In genomic region chr12:132561784-132562156, GRCh38 we compare ENCODE assay signal across 9 cellular contexts. TPM values are rescaled to one million over a fixed set of nuclear protein-coding genes. Genes with fewer than 3 reads are reported as not detected.
DNase-seq lines count a peak whose midpoint lies in the region; ATAC-seq, FAIRE-seq and TF ChIP-seq lines count a peak whose summit lies in the region.
"Had no signal": no experiment of that assay in that cellular context is flagged by ENCODE, and none has a peak within 500 bp of the region (broad histone marks: within the 10 kb centered on the region; RNA-seq: fewer than 3 reads in every experiment).

No MANE protein-coding gene starts in this region.

- H3K36me3 ChIP-seq in IMR-90 (ENCODE audit: control insufficient read depth, insufficient read depth, low read length) (peaks cover 6% of the 10 kb centered on the region; the same call in 1 of the 2 replicates), GM12878 (ENCODE audit: control insufficient read depth in 2 of 2, insufficient read depth in 2 of 2, low read length in 1 of 2) (no peaks in the 10 kb centered on the region), neural progenitor cell (no peaks in the 10 kb centered on the region)
- no peaks in the 10 kb centered on the region for H3K36me3 ChIP-seq in CD4-positive, alpha-beta memory T cell (ENCODE audit: insufficient read depth, low read length)
- H3K36me3 ChIP-seq: ovary had no signal

- BruUV-seq in IMR-90 (replicated peaks; lab: Mats Ljungman, UMichigan) (no TSS peak), GM12878 (replicated peaks; lab: Mats Ljungman, UMichigan) (no TSS peak)

- H3K4me2 ChIP-seq in IMR-90 (ENCODE audit: low read depth, low read length) (no peak overlapping the region), GM12878 (ENCODE audit: control insufficient read depth, insufficient read depth) (no peak overlapping the region; the same call in 1 of the 2 replicates), neural progenitor cell (peak overlapping the region; percentile 93)

- TF ChIP-seq POLR2A in IMR-90 (IDR thresholded peaks at IDR 0.05; ENCODE audit: low read depth, low read length): no peak
- 0 out of 2 replicates have a peak, but pooled peaks have one; percentile 7 for TF ChIP-seq POLR2A in GM12878 (IDR thresholded peaks at IDR 0.05; ENCODE audit: low read depth, low read length)

- H4K8ac ChIP-seq in IMR-90 (ENCODE audit: low read depth in 2 of 2, low read length in 2 of 2): no peak overlapping the region

- FAIRE-seq in GM12878 (lab: Jason Lieb, UNC): no peak

- no peak overlapping the region for H3K4me3 Mint-ChIP-seq in neural progenitor cell
- H3K4me3 Mint-ChIP-seq in CD4-positive, alpha-beta memory T cell: no peak overlapping the region

- POLR2A ChIA-PET in IMR-90 (lab: Charles Lee; ENCODE audit: unreplicated experiment) (no interaction called here), GM12878 (lab: Charles Lee) (no interaction called here)
- POLR2A ChIA-PET in CD4-positive, alpha-beta memory T cell (lab: Charles Lee; ENCODE audit: partially characterized antibody): interaction anchor here (1.3 kb wide), 1 partner anchor 147 kb away, joined by 3 read pairs; no protein-coding TSS in a partner anchor

- H3K27ac ChIP-seq in IMR-90 (ENCODE audit: insufficient read depth, low read length) (no peak overlapping the region), GM12878 (ENCODE audit: control insufficient read depth, insufficient read depth) (no peak overlapping the region), neural progenitor cell (no peak overlapping the region)
- no peak overlapping the region for H3K27ac ChIP-seq in CD4-positive, alpha-beta memory T cell (ENCODE audit: low read depth, low read length)
- H3K27ac ChIP-seq: ovary had no signal

- H2BK20ac ChIP-seq in IMR-90 (ENCODE audit: low read depth, low read length): no peak overlapping the region

- no peaks in the 10 kb centered on the region for H3K79me2 ChIP-seq in GM12878 (ENCODE audit: control insufficient read depth, insufficient read depth, low read length)
- H3K79me2 ChIP-seq in neural progenitor cell (ENCODE audit: low read depth): peaks cover 40% of the 10 kb centered on the region

- H3K4ac ChIP-seq in IMR-90 (ENCODE audit: low read depth, low read length): no peak overlapping the region

- no peak for TF ChIP-seq EP300 in GM12878 (IDR thresholded peaks at IDR 0.05; ENCODE audit: borderline replicate concordance in 1 of 2, control insufficient read depth in 1 of 2, low read depth in 2 of 2, low read length in 2 of 2)

- H3K56ac ChIP-seq in IMR-90 (ENCODE audit: extremely low read depth, insufficient read depth, low read length): no peak overlapping the region

- H2AK5ac ChIP-seq in IMR-90 (ENCODE audit: low read depth, low read length): no peak overlapping the region

- H3K27ac Mint-ChIP-seq in neural progenitor cell: no peak overlapping the region
- H3K27ac Mint-ChIP-seq in CD4-positive, alpha-beta memory T cell: peak overlapping the region in 1 of 7 donors; percentile 59

- peaks cover 11% of the 10 kb centered on the region for H3K36me3 Mint-ChIP-seq in neural progenitor cell
- peaks cover 0 to 16% of the 10 kb centered on the region in 2 donors for H3K36me3 Mint-ChIP-seq in CD4-positive, alpha-beta memory T cell

- no peaks in the 10 kb centered on the region for H3K27me3 ChIP-seq in IMR-90 (ENCODE audit: control insufficient read depth, insufficient read depth, low read length)
- H3K27me3 ChIP-seq in GM12878 (replicated peaks in 1 of 2; ENCODE audit: control insufficient read depth in 2 of 2, insufficient read depth in 2 of 2, low read length in 1 of 2): no peaks in the 10 kb centered on the region; a peak in 1 of 4 replicates
- peaks cover 29% of the 10 kb centered on the region for H3K27me3 ChIP-seq in neural progenitor cell
- H3K27me3 ChIP-seq in CD4-positive, alpha-beta memory T cell (ENCODE audit: insufficient read depth, low read length): no peaks in the 10 kb centered on the region
- H3K27me3 ChIP-seq: ovary had no signal

- H3F3A ChIP-seq in neural progenitor cell (ENCODE audit: low read depth): peaks cover 22% of the 10 kb centered on the region

- dilution Hi-C loops in IMR-90 (cut with HindIII; ENCODE audit: low sequenced_read_pairs, unreplicated experiment): no loop called here

- TF ChIP-seq CTCF in IMR-90 (conservative IDR thresholded peaks at IDR 0.05; ENCODE audit: low read depth, low read length) (peak; percentile 45), GM12878 (IDR thresholded peaks at IDR 0.05 in 2 of 3, conservative IDR thresholded peaks at IDR 0.05 in 1 of 3; ENCODE audit: control insufficient read depth in 2 of 3, extremely low read depth in 1 of 3, insufficient read depth in 1 of 3, low read depth in 3 of 3, low read length in 3 of 3) (peak; percentile 25 to 53 (median 45); a peak in 3 of 6 replicates), neural progenitor cell (IDR thresholded peaks at IDR 0.05) (peak; percentile 50)

- no peak overlapping the region for H2AFZ ChIP-seq in IMR-90 (replicated peaks; ENCODE audit: low read length, poor library complexity)
- no peak overlapping the region for H2AFZ ChIP-seq in GM12878 (ENCODE audit: control insufficient read depth, low read depth, low read length)
- no peak overlapping the region for H2AFZ ChIP-seq in neural progenitor cell (replicated peaks)

- 30% methylated on average over 2 of the region's 8 CpGs; no CpG with 5 or more reads in 1 of the 2 experiments for whole genome bisulfite sequencing in IMR-90 (ENCODE audit: extremely low coverage in 2 of 2, insufficient read length in 1 of 2), 2 experiments
- WGBS in GM12878 (ENCODE audit: insufficient coverage, insufficient replicate concordance, low lambda C conversion rate, missing lambda C conversion rate): 45% methylated on average over 8 of the region's 8 CpGs

- CTCF ChIA-PET in IMR-90 (lab: Yijun Ruan, JAX): interaction anchor here (0.7 kb wide), 1 partner anchor 48 kb away, joined by 3 read pairs; no protein-coding TSS in a partner anchor
- CTCF ChIA-PET in GM12878 (lab: Yijun Ruan, JAX): interaction anchor here (0.8 to 2.6 kb wide), 7 partner anchors 12 to 147 kb away, joined by 3 to 19 read pairs (median 4); no protein-coding TSS in a partner anchor
- CTCF ChIA-PET in CD4-positive, alpha-beta memory T cell (lab: Charles Lee; ENCODE audit: partially characterized antibody): interaction anchor here (0.8 to 1.6 kb wide), 8 partner anchors 8 to 453 kb away, joined by 3 to 10 read pairs (median 3); no protein-coding TSS in a partner anchor

- H3K9me1 ChIP-seq in IMR-90 (ENCODE audit: insufficient read depth, low read length): peaks cover 8% of the 10 kb centered on the region

- peaks cover 23% of the 10 kb centered on the region for H4K20me1 ChIP-seq in IMR-90 (ENCODE audit: insufficient read depth, low read length)
- H4K20me1 ChIP-seq in GM12878 (ENCODE audit: control insufficient read depth, insufficient read depth): no peaks in the 10 kb centered on the region
- H4K20me1 ChIP-seq in neural progenitor cell (ENCODE audit: low read depth): peaks cover 63% of the 10 kb centered on the region

- in situ Hi-C loops in IMR-90 (cut with MboI; ENCODE audit: low sequenced_read_pairs): no loop called here
- in situ Hi-C loops in GM12878 (cut with MboI): no loop called here

- peaks cover 21% of the 10 kb centered on the region for H3K4me1 Mint-ChIP-seq in neural progenitor cell
- H3K4me1 Mint-ChIP-seq in CD4-positive, alpha-beta memory T cell: peaks cover 8 to 32% (median 15%) of the 10 kb centered on the region in 4 donors

- intact Hi-C loops in IMR-90 (cut with micrococcal nuclease) (loop anchor here (1.0 to 5.0 kb wide), 3 partner anchors 51 to 146 kb away; partner anchors contain the start of genes FBRSL1 and LRCOL1), GM12878 (cut with micrococcal nuclease; ENCODE audit: unreplicated experiment) (loop anchor here (1.0 to 5.0 kb wide), 2 partner anchors 146 to 409 kb away; no protein-coding TSS in a partner anchor)
- intact Hi-C loops in CD4-positive, alpha-beta memory T cell (cut with micrococcal nuclease): loop anchor here (1.0 kb wide), 1 partner anchor 71 kb away; the partner anchor contains the start of gene FBRSL1

- H2AK9ac ChIP-seq in IMR-90 (replicated peaks; ENCODE audit: low read depth, low read length, poor library complexity): no peak overlapping the region

- no peak overlapping the region for H2BK15ac ChIP-seq in IMR-90 (ENCODE audit: low read depth, low read length)

- ATAC-seq in IMR-90 (ENCODE audit: low read depth) (no peak), GM12878 (peak; percentile 70), HG03460 (IDR thresholded peaks at IDR 0.05; ENCODE audit: unreplicated experiment) (no peak)

- H3K9me3 ChIP-seq in IMR-90 (ENCODE audit: control insufficient read depth, insufficient read depth, low read length): no peaks in the 10 kb centered on the region
- no peaks in the 10 kb centered on the region for H3K9me3 ChIP-seq in GM12878 (replicated peaks; ENCODE audit: control insufficient read depth, insufficient read depth, low read length)
- H3K9me3 ChIP-seq in neural progenitor cell (ENCODE audit: low read depth): no peaks in the 10 kb centered on the region
- no peaks in the 10 kb centered on the region for H3K9me3 ChIP-seq in CD4-positive, alpha-beta memory T cell (ENCODE audit: control insufficient read depth in 1 of 2, low read length in 2 of 2)
- H3K9me3 ChIP-seq: ovary had no signal

- no peak overlapping the region for H3K4me3 ChIP-seq in IMR-90 (ENCODE audit: insufficient read depth, low read depth, low read length)
- 0 out of 2 replicates have a peak overlapping the region, but pooled peaks have one; percentile 67 for H3K4me3 ChIP-seq in GM12878
- no peak overlapping the region for H3K4me3 ChIP-seq in neural progenitor cell
- no peak overlapping the region for H3K4me3 ChIP-seq in CD4-positive, alpha-beta memory T cell (ENCODE audit: low read length in 2 of 2)
- H3K4me3 ChIP-seq: ovary had no signal

- RAD21 ChIA-PET in GM12878 (lab: Charles Lee; ENCODE audit: unreplicated experiment): interaction anchor here (1.2 kb wide), 2 partner anchors 147 to 408 kb away, joined by 6 to 16 read pairs; no protein-coding TSS in a partner anchor

- H2BK5ac ChIP-seq in IMR-90 (ENCODE audit: low read depth, low read length, poor library complexity, severe bottlenecking): no peak overlapping the region

- peaks cover 2% of the 10 kb centered on the region for H3K27me3 Mint-ChIP-seq in neural progenitor cell (ENCODE audit: insufficient read depth, low read depth)
- peaks cover 0 to 2% of the 10 kb centered on the region in 2 donors for H3K27me3 Mint-ChIP-seq in CD4-positive, alpha-beta memory T cell

- no peak overlapping the region for H3K23ac ChIP-seq in IMR-90 (ENCODE audit: low read depth, low read length)

- DNase-seq in NCI-H2227 (lab: John Stamatoyannopoulos, UW; ENCODE audit: unreplicated experiment) (peak; percentile 55), NCI-H2227 treated with DMSO at 0.1 percent for 48 hours (lab: John Stamatoyannopoulos, UW) (no peak), IMR-90 (no peak), GM12878 (ENCODE audit: low read depth, low spot score) (no peak), neural progenitor cell (ENCODE audit: low spot score) (peak; percentile 74), ureter (ENCODE audit: low spot score) (no peak)
- no peak for DNase-seq in CD4-positive, alpha-beta memory T cell

- H3K9ac ChIP-seq in IMR-90 (ENCODE audit: low read depth, low read length) (no peak overlapping the region), GM12878 (ENCODE audit: control insufficient read depth, insufficient read depth, low read length) (no peak overlapping the region), neural progenitor cell (no peak overlapping the region)

- no peak overlapping the region for H4K91ac ChIP-seq in IMR-90 (ENCODE audit: insufficient read depth, low read depth, low read length)

- TF ChIP-seq RAD21 in IMR-90 (IDR thresholded peaks at IDR 0.05; ENCODE audit: low read length): 0 out of 2 replicates have a peak, but pooled peaks have one; percentile 22
- peak; percentile 36; the same call in 1 of the 2 replicates for TF ChIP-seq RAD21 in GM12878 (IDR thresholded peaks at IDR 0.05; ENCODE audit: insufficient read depth, low read depth, low read length)

- H4K5ac ChIP-seq in IMR-90 (ENCODE audit: low read depth, low read length): no peak overlapping the region

- H3K9me3 Mint-ChIP-seq in neural progenitor cell: no peaks in the 10 kb centered on the region
- no peaks in the 10 kb centered on the region for H3K9me3 Mint-ChIP-seq in CD4-positive, alpha-beta memory T cell

- H3K4me1 ChIP-seq in IMR-90 (ENCODE audit: control insufficient read depth, insufficient read depth, low read length) (no peaks in the 10 kb centered on the region; the same call in 1 of the 2 replicates), GM12878 (ENCODE audit: control insufficient read depth, insufficient read depth, low read length) (peaks cover 6% of the 10 kb centered on the region; the same call in 1 of the 2 replicates), neural progenitor cell (peaks cover 9% of the 10 kb centered on the region)
- H3K4me1 ChIP-seq in CD4-positive, alpha-beta memory T cell (ENCODE audit: insufficient read depth, low read length): peaks cover 24% of the 10 kb centered on the region

- no peak overlapping the region for H3K14ac ChIP-seq in IMR-90 (replicated peaks; ENCODE audit: low read depth, low read length)

- peaks cover 9 to 16% of the 10 kb centered on the region in 2 experiments for H3K79me1 ChIP-seq in IMR-90 (ENCODE audit: low read depth in 1 of 2, low read length in 2 of 2)

- SMC1A ChIA-PET in GM12878 (lab: Charles Lee; ENCODE audit: uncharacterized antibody, unreplicated experiment): interaction anchor here (1.3 kb wide), 1 partner anchor 147 kb away, joined by 8 read pairs; no protein-coding TSS in a partner anchor

- no peak overlapping the region for H3K18ac ChIP-seq in IMR-90 (ENCODE audit: low read depth, low read length)

- no peak overlapping the region for H2BK120ac ChIP-seq in IMR-90 (ENCODE audit: low read depth, low read length)

RNA-seq across cellular contexts. Expression of gene LRCOL1, which starts 48.6 kb away (rescaled TPM):
- total RNA-seq in IMR-90 (2012; rRNA removed) (0.28 TPM in 1 of 2 replicates, not detected in the other), GM12878 (2014; rRNA removed) (not detected in 2 replicates), GM12878 (2014; rRNA removed; fragmentation: Illumina TruSeq; extraction: Trizol) (not detected in 2 replicates), GM12878 (2021) (not detected in 2 replicates), neural progenitor cell (ENCODE audit: low replicate concordance) (0.34 TPM in 1 of 2 replicates, not detected in the other), ureter (not detected)
- polyA plus RNA-seq in IMR-90 (2012; rRNA removed) (0.90 and 1.0 TPM in 2 replicates), GM12878 (2011; rRNA removed) (not detected in 2 replicates), GM12878 (2014; fragmentation: Illumina TruSeq; extraction: Trizol) (not detected in 2 replicates), GM12878 (2014; fragmentation: Nextera tagmentation; extraction: Ambion mirVana) (not detected), GM12878 (2014; rRNA removed) (not detected in 2 replicates), GM12878 (2016; fragmentation: Nextera tagmentation; extraction: Ambion mirVana) (not detected)
- polyA plus RNA-seq in IMR-90 (2012; cell fraction: cytosol; rRNA removed): 0.25 and 0.70 TPM in 2 replicates
- 4.5 and 8.7 TPM in 2 replicates for polyA plus RNA-seq in IMR-90 (2012; cell fraction: nucleus; rRNA removed; ENCODE audit: low replicate concordance)
- not detected in 2 replicates for total RNA-seq in GM12878 (2013; cell fraction: nucleolus; rRNA removed)
- not detected for polyA plus RNA-seq in GM12878 (2011; ENCODE audit: low read depth)
- polyA plus RNA-seq in GM12878 (2011; cell fraction: cytosol; rRNA removed): not detected in 2 replicates
- polyA plus RNA-seq in GM12878 (2011; cell fraction: nucleus; rRNA removed): 0.27 TPM in 1 of 2 replicates, not detected in the other
- polyA plus RNA-seq in GM12878 (2012): not detected in 2 replicates
- not detected in 2 replicates for polyA minus RNA-seq in GM12878 (2011; rRNA and poly(A)+ RNA removed)
- not detected in 2 replicates for polyA minus RNA-seq in GM12878 (2011; cell fraction: cytosol; rRNA and poly(A)+ RNA removed)
- polyA minus RNA-seq in GM12878 (2011; cell fraction: nucleus; rRNA and poly(A)+ RNA removed): not detected in 2 replicates
- total RNA-seq in CD4-positive, alpha-beta memory T cell: not detected
- polyA plus RNA-seq in CD4-positive, alpha-beta memory T cell: not detected

RNA-seq across cellular contexts. Expression of gene P2RX2, which starts 56.8 kb away (rescaled TPM):
- total RNA-seq in IMR-90 (2012; rRNA removed): not detected in 2 replicates
- not detected in 2 replicates for polyA plus RNA-seq in IMR-90 (2012; rRNA removed)
- polyA plus RNA-seq in IMR-90 (2012; cell fraction: cytosol; rRNA removed): not detected in 2 replicates
- polyA plus RNA-seq in IMR-90 (2012; cell fraction: nucleus; rRNA removed; ENCODE audit: low replicate concordance): not detected in 2 replicates
- total RNA-seq in GM12878 (2013; cell fraction: nucleolus; rRNA removed): not detected in 2 replicates
- not detected in 2 replicates for total RNA-seq in GM12878 (2014; rRNA removed)
- total RNA-seq in GM12878 (2014; rRNA removed; fragmentation: Illumina TruSeq; extraction: Trizol): not detected in 2 replicates
- total RNA-seq in GM12878 (2021): not detected in 2 replicates
- not detected for polyA plus RNA-seq in GM12878 (2011; ENCODE audit: low read depth)
- polyA plus RNA-seq in GM12878 (2011; rRNA removed): not detected in 2 replicates
- polyA plus RNA-seq in GM12878 (2011; cell fraction: cytosol; rRNA removed): not detected in 2 replicates
- not detected in 2 replicates for polyA plus RNA-seq in GM12878 (2011; cell fraction: nucleus; rRNA removed)
- polyA plus RNA-seq in GM12878 (2012): not detected in 2 replicates
- not detected in 2 replicates for polyA plus RNA-seq in GM12878 (2014; fragmentation: Illumina TruSeq; extraction: Trizol)
- polyA plus RNA-seq in GM12878 (2014; fragmentation: Nextera tagmentation; extraction: Ambion mirVana): not detected
- not detected in 2 replicates for polyA plus RNA-seq in GM12878 (2014; rRNA removed)
- not detected for polyA plus RNA-seq in GM12878 (2016; fragmentation: Nextera tagmentation; extraction: Ambion mirVana)
- not detected in 2 replicates for polyA minus RNA-seq in GM12878 (2011; rRNA and poly(A)+ RNA removed)
- polyA minus RNA-seq in GM12878 (2011; cell fraction: cytosol; rRNA and poly(A)+ RNA removed): not detected in 2 replicates
- polyA minus RNA-seq in GM12878 (2011; cell fraction: nucleus; rRNA and poly(A)+ RNA removed): not detected in 2 replicates
- total RNA-seq in neural progenitor cell (ENCODE audit: low replicate concordance): 0.15 TPM in 1 of 2 replicates, not detected in the other
- total RNA-seq in CD4-positive, alpha-beta memory T cell: not detected
- not detected for polyA plus RNA-seq in CD4-positive, alpha-beta memory T cell
- total RNA-seq in ureter: 0.36 TPM

Comparison
In these comparisons a context has a peak if more than half of its experiments do, and no peak if none do; other contexts are left out.
1. DNase-seq: peak in NCI-H2227 (single experiment) and neural progenitor cell (single experiment); none in NCI-H2227 treated with DMSO at 0.1 percent for 48 hours (single experiment), IMR-90 (single experiment), GM12878 (single experiment), CD4-positive, alpha-beta memory T cell (0 of 5) and ureter (single experiment).
2. Peak in every context shown above with its lines, with median percentiles within 50 percentile points of each other: CTCF ChIP-seq.